ENCODE assay signal across 35 cellular contexts in genomic region chr15:86676002-86676401, GRCh38.
"Had no signal": no experiment of that assay in that cellular context is flagged by ENCODE, and none has a peak within 500 bp of the region (broad histone marks: within the 10 kb centered on the region; RNA-seq: fewer than 3 reads in every experiment).

No MANE protein-coding gene starts in this region.

- FAIRE-seq: astrocyte, bronchial epithelial cell had no signal

- ATAC-seq: activated T-cell treated with anti-CD3 and anti-CD28 coated beads, Interleukin-2, amount 50 U/mL, for 4 hours; activated T-cell treated with anti-CD3 and anti-CD28 coated beads, Interleukin-2, amount 50 U/mL, for 72 hours; body of pancreas had no signal

- H3K4me3 Mint-ChIP-seq: activated naive CD4-positive, alpha-beta T cell treated with anti-CD3 and anti-CD28 coated beads for 36 hours; activated naive CD4-positive, alpha-beta T cell treated with anti-CD3 and anti-CD28 coated beads, Interleukin-2, amount 10 ng/mL, durations not matched to agents 7 days and 5 days; activated naive CD4-positive, alpha-beta T cell treated with anti-CD3 and anti-CD28 coated beads, Interleukin-2, amount 50 U/mL, for 24 hours; activated naive CD8-positive, alpha-beta T cell; activated naive CD8-positive, alpha-beta T cell treated with anti-CD3 and anti-CD28 coated beads, Interleukin-2, amount 10 ng/mL, durations not matched to agents 7 days and 5 days; activated T-cell treated with anti-CD3 and anti-CD28 coated beads, Interleukin-2, amount 50 U/mL, for 24 hours; activated T-cell treated with anti-CD3 and anti-CD28 coated beads, Interleukin-2, amount 50 U/mL, for 4 hours; activated T-cell treated with anti-CD3 and anti-CD28 coated beads, Interleukin-2, amount 50 U/mL, for 72 hours; activated T-helper 1 cell treated with anti-CD3 and anti-CD28 coated beads, Interleukin-12 subunit alpha, Interleukin-12 subunit beta, Interleukin-2, Interleukin-4 antibody, amounts not matched to agents 30 ng/mL and 10 ng/mL and 1 ng/mL, durations not matched to agents 14 hours and 24 hours and 36 hours; brain; central memory CD8-positive, alpha-beta T cell had no signal

- H3K27ac Mint-ChIP-seq: activated naive CD4-positive, alpha-beta T cell treated with anti-CD3 and anti-CD28 coated beads for 36 hours; activated naive CD4-positive, alpha-beta T cell treated with anti-CD3 and anti-CD28 coated beads, Interleukin-2, amount 10 ng/mL, durations not matched to agents 7 days and 5 days; activated naive CD4-positive, alpha-beta T cell treated with anti-CD3 and anti-CD28 coated beads, Interleukin-2, amount 50 U/mL, for 24 hours; activated naive CD4-positive, alpha-beta T cell treated with anti-CD3 and anti-CD28 coated beads, Interleukin-2, amount 50 U/mL, for 72 hours; activated naive CD8-positive, alpha-beta T cell treated with anti-CD3 and anti-CD28 coated beads, Interleukin-2, amount 10 ng/mL, durations not matched to agents 7 days and 5 days; activated T-cell treated with anti-CD3 and anti-CD28 coated beads, Interleukin-2, amount 50 U/mL, for 24 hours; activated T-cell treated with anti-CD3 and anti-CD28 coated beads, Interleukin-2, amount 50 U/mL, for 72 hours; activated T-helper 1 cell treated with anti-CD3 and anti-CD28 coated beads, Interleukin-12 subunit alpha, Interleukin-12 subunit beta, Interleukin-2, Interleukin-4 antibody, amounts not matched to agents 30 ng/mL and 10 ng/mL and 1 ng/mL, durations not matched to agents 14 hours and 24 hours and 36 hours; activated T-helper 2 cell treated with anti-CD3 and anti-CD28 coated beads, Interferon-gamma antibody, Interleukin-2, Interleukin-4, amounts not matched to agents 10 μg/mL and 5 μg/mL and 100 μg/mL, durations not matched to agents 14 hours and 24 hours and 36 hours; brain had no signal

- H3K4me1 Mint-ChIP-seq: activated naive CD4-positive, alpha-beta T cell treated with anti-CD3 and anti-CD28 coated beads, Interleukin-2, amount 10 ng/mL, durations not matched to agents 7 days and 5 days; activated naive CD4-positive, alpha-beta T cell treated with anti-CD3 and anti-CD28 coated beads, Interleukin-2, amount 50 U/mL, for 24 hours; activated naive CD8-positive, alpha-beta T cell treated with anti-CD3 and anti-CD28 coated beads, Interleukin-2, amount 10 ng/mL, durations not matched to agents 7 days and 5 days; central memory CD8-positive, alpha-beta T cell had no signal

- H3K27me3 Mint-ChIP-seq: activated naive CD4-positive, alpha-beta T cell treated with anti-CD3 and anti-CD28 coated beads, Interleukin-2, amount 10 ng/mL, durations not matched to agents 7 days and 5 days; activated naive CD4-positive, alpha-beta T cell treated with anti-CD3 and anti-CD28 coated beads, Interleukin-2, amount 50 U/mL, for 24 hours; activated naive CD8-positive, alpha-beta T cell; activated naive CD8-positive, alpha-beta T cell treated with anti-CD3 and anti-CD28 coated beads, Interleukin-2, amount 10 ng/mL, durations not matched to agents 7 days and 5 days; activated T-cell treated with anti-CD3 and anti-CD28 coated beads, Interleukin-2, amount 50 U/mL, for 24 hours; brain had no signal

- H3K9me3 Mint-ChIP-seq: activated naive CD4-positive, alpha-beta T cell treated with anti-CD3 and anti-CD28 coated beads for 36 hours; activated naive CD4-positive, alpha-beta T cell treated with anti-CD3 and anti-CD28 coated beads, Interleukin-2, amount 10 ng/mL, durations not matched to agents 7 days and 5 days; activated naive CD4-positive, alpha-beta T cell treated with anti-CD3 and anti-CD28 coated beads, Interleukin-2, amount 50 U/mL, for 24 hours; activated naive CD8-positive, alpha-beta T cell treated with anti-CD3 and anti-CD28 coated beads, Interleukin-2, amount 10 ng/mL, durations not matched to agents 7 days and 5 days; activated T-cell treated with anti-CD3 and anti-CD28 coated beads, Interleukin-2, amount 50 U/mL, for 24 hours; activated T-cell treated with anti-CD3 and anti-CD28 coated beads, Interleukin-2, amount 50 U/mL, for 4 hours; activated T-helper 1 cell treated with anti-CD3 and anti-CD28 coated beads, Interleukin-12 subunit alpha, Interleukin-12 subunit beta, Interleukin-2, Interleukin-4 antibody, amounts not matched to agents 30 ng/mL and 10 ng/mL and 1 ng/mL, durations not matched to agents 14 hours and 24 hours and 36 hours; brain; central memory CD8-positive, alpha-beta T cell had no signal

- DNase-seq: activated CD8-positive, alpha-beta memory T cell treated with anti-CD3 and anti-CD28 coated beads, Interleukin-2, amount 50 U/mL, for 48 hours; activated effector memory CD4-positive, alpha-beta T cell treated with anti-CD3 and anti-CD28 coated beads, Interleukin-2, amount 50 U/mL, for 16 hours; activated effector memory CD4-positive, alpha-beta T cell treated with Interleukin-2 at 50 U/mL for 16 hours; activated gamma-delta T cell; activated gamma-delta T cell treated with Interleukin-2 at 50 U/mL for 16 hours; activated naive CD4-positive, alpha-beta T cell; activated naive CD4-positive, alpha-beta T cell treated with anti-CD3 and anti-CD28 coated beads for 36 hours; activated naive CD4-positive, alpha-beta T cell treated with anti-CD3 and anti-CD28 coated beads, Interleukin-2, amount 10 ng/mL, durations not matched to agents 7 days and 5 days; activated naive CD4-positive, alpha-beta T cell treated with anti-CD3 and anti-CD28 coated beads, Interleukin-2, amount 50 U/mL, for 16 hours; activated naive CD4-positive, alpha-beta T cell treated with Interleukin-2 at 50 U/mL for 16 hours; activated naive CD8-positive, alpha-beta T cell treated with anti-CD3 and anti-CD28 coated beads, Interleukin-2, amount 10 ng/mL, durations not matched to agents 7 days and 5 days; activated T-cell treated with anti-CD3 and anti-CD28 coated beads for 4 hours; activated T-cell treated with anti-CD3 and anti-CD28 coated beads, Interleukin-2, amount 50 U/mL, for 1 hour; activated T-cell treated with anti-CD3 and anti-CD28 coated beads, Interleukin-2, amount 50 U/mL, for 24 hours; activated T-cell treated with anti-CD3 and anti-CD28 coated beads, Interleukin-2, amount 50 U/mL, for 4 hours; activated T-cell treated with anti-CD3 and anti-CD28 coated beads, Interleukin-2, amount 50 U/mL, for 72 hours; adrenal gland; amniotic stem cell; amygdala; anterior cingulate cortex; aorta; body of pancreas; brain microvascular endothelial cell; caudate nucleus; central memory CD4-positive, alpha-beta T cell; cerebellar nuclear complex had no signal

- H3K36me3 Mint-ChIP-seq: activated naive CD4-positive, alpha-beta T cell treated with anti-CD3 and anti-CD28 coated beads, Interleukin-2, amount 10 ng/mL, durations not matched to agents 7 days and 5 days; activated naive CD4-positive, alpha-beta T cell treated with anti-CD3 and anti-CD28 coated beads, Interleukin-2, amount 50 U/mL, for 24 hours; activated naive CD4-positive, alpha-beta T cell treated with anti-CD3 and anti-CD28 coated beads, Interleukin-2, amount 50 U/mL, for 72 hours; activated naive CD8-positive, alpha-beta T cell; activated naive CD8-positive, alpha-beta T cell treated with anti-CD3 and anti-CD28 coated beads, Interleukin-2, amount 10 ng/mL, durations not matched to agents 7 days and 5 days; brain had no signal
